8 cellular contexts compared by ENCODE assay signal in the genomic region with DNA sequence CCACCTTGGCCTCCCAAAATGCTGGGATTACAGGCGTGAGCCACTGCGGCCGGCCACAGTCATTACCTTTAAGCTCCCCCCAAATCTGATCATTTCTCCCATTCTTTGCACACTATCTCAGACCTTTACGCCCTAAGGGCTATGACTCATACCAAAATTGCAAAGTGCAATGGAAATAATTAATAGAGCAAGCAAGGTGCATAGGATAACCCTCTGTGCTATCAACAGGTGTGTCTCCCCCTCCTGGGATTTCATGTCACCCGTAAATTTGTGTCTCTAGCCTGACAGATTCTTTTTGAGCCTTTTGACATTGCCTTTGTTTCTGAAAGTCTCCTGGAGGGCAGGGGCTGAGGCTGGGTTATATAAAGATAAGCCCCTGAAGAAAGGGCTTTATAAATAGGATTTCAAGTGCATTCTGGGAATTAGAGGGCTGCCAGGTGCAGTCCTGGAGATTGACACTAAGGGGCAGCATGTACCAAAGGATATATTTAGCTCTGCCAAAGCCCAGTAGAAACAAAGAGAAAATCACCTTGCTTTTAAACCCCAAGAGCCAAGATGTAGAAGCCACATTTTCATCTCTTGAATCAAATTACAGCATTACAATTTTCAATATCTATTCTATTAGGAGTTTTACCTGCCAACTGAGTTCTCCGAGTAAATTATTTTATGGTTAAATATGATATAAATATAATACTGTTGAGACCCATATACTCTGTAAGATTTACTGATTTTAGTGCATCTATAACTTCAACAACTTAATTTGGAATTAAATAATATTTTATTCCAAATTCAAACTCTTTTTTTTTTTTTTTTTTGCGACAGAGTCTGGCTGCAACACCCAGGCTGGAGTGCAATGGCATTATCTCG. TPM values are rescaled to one million over a fixed set of nuclear protein-coding genes. Genes with fewer than 3 reads are reported as not detected.
DNase-seq lines count a peak whose midpoint lies in the region; ATAC-seq and TF ChIP-seq lines count a peak whose summit lies in the region.

No MANE protein-coding gene starts in this region.

- no peak overlapping the region for H3K9ac ChIP-seq in mammary epithelial cell (ENCODE audit: insufficient read depth, low read length)

- peak; percentile 80 for TF ChIP-seq CTCF in HFF-Myc (IDR thresholded peaks at IDR 0.05; ENCODE audit: low read depth, low read length, missing control alignments)
- TF ChIP-seq CTCF in WERI-Rb-1 (IDR thresholded peaks at IDR 0.05; ENCODE audit: low read depth, low read length) = peak; percentile 65
- TF ChIP-seq CTCF in mammary epithelial cell (conservative IDR thresholded peaks at IDR 0.05 in 1 of 2, IDR thresholded peaks at IDR 0.05 in 1 of 2; ENCODE audit: extremely low read depth in 1 of 2, insufficient read depth in 1 of 2, low read depth in 1 of 2, low read length in 2 of 2) = peak; percentile 78 to 86

- H3K9me3 ChIP-seq in WERI-Rb-1 (ENCODE audit: severe bottlenecking) = no peaks in the 10 kb centered on the region
- no peaks in the 10 kb centered on the region for H3K9me3 ChIP-seq in mammary epithelial cell (replicated peaks; ENCODE audit: insufficient read depth, low read length)

- dilution Hi-C loops in mammary epithelial cell (cut with HindIII; ENCODE audit: low sequenced_read_pairs) = no loop called here

- no peaks in the 10 kb centered on the region for H3K4me1 ChIP-seq in mammary epithelial cell (ENCODE audit: insufficient read depth, low read length)

- in situ Hi-C loops in mammary epithelial cell (cut with MboI; ENCODE audit: low sequenced_read_pairs in 2 of 2) = loop anchor here in 1 of 2 donors (5.0 kb wide), 1 partner anchor 149 kb away; no protein-coding TSS in a partner anchor

- no peaks in the 10 kb centered on the region for H4K20me1 ChIP-seq in mammary epithelial cell (ENCODE audit: insufficient read depth, low read length)

- no peak overlapping the region for H3K27ac ChIP-seq in WERI-Rb-1
- H3K27ac ChIP-seq in mammary epithelial cell (ENCODE audit: insufficient read depth, low read depth, low read length) = no peak overlapping the region

- 46% methylated on average over 8 of the region's 8 CpGs for WGBS in mammary epithelial cell (ENCODE audit: low coverage, missing lambda C conversion rate)

- H3K36me3 ChIP-seq in WERI-Rb-1 (no peaks in the 10 kb centered on the region), mammary epithelial cell (ENCODE audit: insufficient read depth, low read length) (no peaks in the 10 kb centered on the region)

- H3K27me3 ChIP-seq in WERI-Rb-1 (ENCODE audit: insufficient read depth, low read depth, severe bottlenecking) (no peaks in the 10 kb centered on the region), mammary epithelial cell (ENCODE audit: insufficient read depth, low read length) (no peaks in the 10 kb centered on the region)

- CTCF ChIA-PET in mammary epithelial cell (lab: Charles Lee; ENCODE audit: low non-redundant PET) = interaction anchor here (0.5 to 0.7 kb wide), 3 partner anchors 148 to 357 kb away, joined by 3 to 11 read pairs (median 4); no protein-coding TSS in a partner anchor

- H2AFZ ChIP-seq in mammary epithelial cell (ENCODE audit: low read depth, low read length) = no peak overlapping the region

- intact Hi-C loops in mammary epithelial cell (cut with micrococcal nuclease) = loop anchor here (1.0 to 10.0 kb wide), 7 partner anchors 148 to 1137 kb away; a partner anchor contains a TSS

- H3K4me2 ChIP-seq in mammary epithelial cell (ENCODE audit: insufficient read depth, low read depth, low read length) = no peak overlapping the region

- no peak for ATAC-seq in HG03439 (IDR thresholded peaks at IDR 0.05; ENCODE audit: unreplicated experiment)

- BruUV-seq in mammary epithelial cell (replicated peaks; lab: Mats Ljungman, UMichigan) = no TSS peak

- DNase-seq in COLO829 (ENCODE audit: low spot score) (peak; percentile 57), HFF-Myc (ENCODE audit: extremely low read depth, low read depth) (peak; percentile 51), NCI-H2196 treated with DMSO at 0.1 percent for 48 hours (lab: John Stamatoyannopoulos, UW; ENCODE audit: unreplicated experiment) (peak; percentile 2), WERI-Rb-1 (peak; percentile 67), mammary epithelial cell (peak; percentile 50), kidney tubule cell (ENCODE audit: low spot score) (peak; percentile 84)
- DNase-seq in stimulated activated CD4-positive, alpha-beta T cell treated with anti-CD3 and anti-CD28 coated beads, Interleukin-2, amount 100 ng/mL, for 48 hours = peak; percentile 57 to 58

- H3K4me3 ChIP-seq in HFF-Myc (replicated peaks; ENCODE audit: low read depth, low read length) (no peak overlapping the region), WERI-Rb-1 (ENCODE audit: low read depth, low read length) (no peak overlapping the region), mammary epithelial cell (replicated peaks in 1 of 3; ENCODE audit: insufficient read depth in 1 of 3, low read depth in 2 of 3, low read length in 3 of 3) (no peak overlapping the region)

- no peaks in the 10 kb centered on the region for H3K79me2 ChIP-seq in mammary epithelial cell (ENCODE audit: insufficient read depth, low read length)

RNA-seq across cellular contexts. Expression of a gene that starts 18.2 kb away (rescaled TPM):
- total RNA-seq in mammary epithelial cell = not detected
- polyA plus RNA-seq in mammary epithelial cell = not detected
- not detected for polyA minus RNA-seq in mammary epithelial cell

RNA-seq across cellular contexts. Expression of a gene that starts 49.2 kb away (rescaled TPM):
- 10 to 100 TPM; 57.2 to 93.5 TPM for total RNA-seq in mammary epithelial cell
- polyA plus RNA-seq in mammary epithelial cell = 65.6 TPM
- 106 TPM for polyA minus RNA-seq in mammary epithelial cell

Comparison
In these comparisons a context has a peak if more than half of its experiments do, and no peak if none do; other contexts are left out.
1. DNase-seq: peak in every context shown above with its lines; median percentile 84 in kidney tubule cell; 67 in WERI-Rb-1; 58 in stimulated activated CD4-positive, alpha-beta T cell treated with anti-CD3 and anti-CD28 coated beads, Interleukin-2, amount 100 ng/mL, for 48 hours; 57 in COLO829; 51 in HFF-Myc; 50 in mammary epithelial cell; 2 in NCI-H2196 treated with DMSO at 0.1 percent for 48 hours.